8 cellular contexts compared by ENCODE assay signal in genomic region chr15:98776607-98777281, GRCh38.
A peak's percentile ranks its signal among the peaks of the same experiment; 100 is the strongest.
DNase-seq lines count a peak whose midpoint lies in the region; ATAC-seq, FAIRE-seq and TF ChIP-seq lines count a peak whose summit lies in the region.

No MANE protein-coding gene starts in this region.

- H3K4me3 Mint-ChIP-seq in IgD-negative memory B cell (peak overlapping the region in 2 of 4 donors; percentile 73 to 81), astrocyte (ENCODE audit: unreplicated experiment) (no peak overlapping the region)

- FAIRE-seq in astrocyte (lab: Jason Lieb, UNC), result no peak

- H3K36me3 ChIP-seq in astrocyte (ENCODE audit: insufficient read depth, low read length) (no peaks in the 10 kb centered on the region), muscle layer of colon (ENCODE audit: insufficient read depth, low read length) (no peaks in the 10 kb centered on the region)

- H3K4me1 Mint-ChIP-seq in IgD-negative memory B cell, result peaks cover 8 to 38% (median 15%) of the 10 kb centered on the region in 3 donors
- peaks cover 56% of the 10 kb centered on the region for H3K4me1 Mint-ChIP-seq in astrocyte (ENCODE audit: low read depth, unreplicated experiment)

- H3K9ac ChIP-seq in astrocyte (ENCODE audit: low read length) (no peak overlapping the region), muscle layer of colon (ENCODE audit: low read length) (no peak overlapping the region)

- H3K27ac ChIP-seq in astrocyte (ENCODE audit: low read depth, low read length) (no peak overlapping the region), muscle layer of colon (ENCODE audit: low read depth, low read length) (peak overlapping the region; percentile 69)

- H3K4me1 ChIP-seq in astrocyte (ENCODE audit: insufficient read depth, low read length) (peaks cover 18% of the 10 kb centered on the region), muscle layer of colon (ENCODE audit: insufficient read depth, low read length) (peaks cover 38% of the 10 kb centered on the region)

- H3K4me2 ChIP-seq in astrocyte (ENCODE audit: low read length), result peak overlapping the region; percentile 45

- H3K36me3 Mint-ChIP-seq in IgD-negative memory B cell (no peaks in the 10 kb centered on the region), astrocyte (ENCODE audit: low read depth, unreplicated experiment) (peaks cover 2% of the 10 kb centered on the region)

- H3K9me3 Mint-ChIP-seq in IgD-negative memory B cell (peaks cover 0 to 1% (median 0%) of the 10 kb centered on the region in 3 donors), astrocyte (ENCODE audit: unreplicated experiment) (no peaks in the 10 kb centered on the region)

- peaks cover 82% of the 10 kb centered on the region for H4K20me1 ChIP-seq in astrocyte (ENCODE audit: insufficient read depth, low read length)

- H3K27ac Mint-ChIP-seq in IgD-negative memory B cell, result peak overlapping the region in 2 of 3 donors; percentile 45 to 88
- H3K27ac Mint-ChIP-seq in astrocyte (ENCODE audit: unreplicated experiment), result peak overlapping the region; percentile 59

- peak; percentile 66 for DNase-seq in AG09319 (ENCODE audit: extremely low read depth, low read depth)
- peak; percentile 89 for DNase-seq in astrocyte (ENCODE audit: low read depth)
- DNase-seq in NCI-H748 (lab: John Stamatoyannopoulos, UW; ENCODE audit: unreplicated experiment), result no peak
- DNase-seq in DMS153 (lab: John Stamatoyannopoulos, UW), result no peak

- H3K4me3 ChIP-seq in astrocyte (ENCODE audit: insufficient read depth, low read depth, low read length) (no peak overlapping the region), muscle layer of colon (ENCODE audit: low read depth in 1 of 2, low read length in 2 of 2) (no peak overlapping the region)

- ATAC-seq in GM19351 (IDR thresholded peaks at IDR 0.05; ENCODE audit: unreplicated experiment) (peak; percentile 71), GM18873 (IDR thresholded peaks at IDR 0.05; ENCODE audit: low FRiP score, unreplicated experiment) (no peak)

- no peak overlapping the region for H2AFZ ChIP-seq in astrocyte (ENCODE audit: low read depth, low read length)

- H3K9me3 ChIP-seq in astrocyte (ENCODE audit: insufficient read depth, low read depth, low read length) (no peaks in the 10 kb centered on the region), muscle layer of colon (ENCODE audit: low read length) (no peaks in the 10 kb centered on the region)

- H3K27me3 Mint-ChIP-seq in IgD-negative memory B cell, result peaks cover 8% of the 10 kb centered on the region
- H3K27me3 Mint-ChIP-seq in astrocyte (ENCODE audit: low read depth, unreplicated experiment), result no peaks in the 10 kb centered on the region

- H3K27me3 ChIP-seq in astrocyte (ENCODE audit: insufficient read depth, low read length) (no peaks in the 10 kb centered on the region), muscle layer of colon (ENCODE audit: control insufficient read depth in 1 of 2, insufficient read depth in 2 of 2, low read length in 2 of 2) (no peaks in the 10 kb centered on the region)

- no peak for TF ChIP-seq CTCF in AG09319 (IDR thresholded peaks at IDR 0.05; ENCODE audit: low read depth, low read length)
- TF ChIP-seq CTCF in astrocyte (IDR thresholded peaks at IDR 0.05; ENCODE audit: insufficient read depth, low read depth, low read length), result no peak

- H3K79me2 ChIP-seq in astrocyte (ENCODE audit: insufficient read depth, low read length), result peaks cover 92% of the 10 kb centered on the region

Comparison
In these comparisons a context has a peak if more than half of its experiments do, and no peak if none do; other contexts are left out.
1. DNase-seq: peak in AG09319 (single experiment) and astrocyte (single experiment); none in NCI-H748 (single experiment) and DMS153 (single experiment).